In genomic region chr9:129071526-129072131, GRCh38 we compare ENCODE assay signal across 1 cellular context.
TF ChIP-seq lines count a peak whose summit lies in the region.

No MANE protein-coding gene starts in this region.

TF ChIP-seq in IMR-90, 13 proteins besides CTCF, POLR2A, EP300 and RAD21:
- TF ChIP-seq NFE2L2 (IDR thresholded peaks at IDR 0.05; ENCODE audit: low read depth, low read length) (no peak), CHD1 (IDR thresholded peaks at IDR 0.05; ENCODE audit: low read depth, low read length) (no peak), CEBPB (IDR thresholded peaks at IDR 0.05; ENCODE audit: low read depth, low read length) (no peak), RFX5 (IDR thresholded peaks at IDR 0.05; ENCODE audit: low read depth, low read length) (no peak), ELK1 (IDR thresholded peaks at IDR 0.05; ENCODE audit: borderline replicate concordance, low read depth, low read length) (no peak), FOS (IDR thresholded peaks at IDR 0.05; ENCODE audit: low read depth, low read length) (no peak), MXI1 (IDR thresholded peaks at IDR 0.05; ENCODE audit: borderline replicate concordance, low read depth, low read length) (no peak), RCOR1 (IDR thresholded peaks at IDR 0.05; ENCODE audit: insufficient replicate concordance, low read length) (no peak), USF2 (IDR thresholded peaks at IDR 0.05; ENCODE audit: low read depth, low read length) (no peak), MAZ (IDR thresholded peaks at IDR 0.05; ENCODE audit: borderline replicate concordance, low read depth, low read length) (no peak), SMC3 (IDR thresholded peaks at IDR 0.05; ENCODE audit: low read depth, low read length) (no peak), MAFK (IDR thresholded peaks at IDR 0.05; ENCODE audit: low read depth, low read length) (no peak), BHLHE40 (IDR thresholded peaks at IDR 0.05; ENCODE audit: low read depth, low read length) (no peak)
TF ChIP-seq in IMR-90: peak in this region for 0.
